ENCODE assay signal across 1 cellular context in the genomic region with DNA sequence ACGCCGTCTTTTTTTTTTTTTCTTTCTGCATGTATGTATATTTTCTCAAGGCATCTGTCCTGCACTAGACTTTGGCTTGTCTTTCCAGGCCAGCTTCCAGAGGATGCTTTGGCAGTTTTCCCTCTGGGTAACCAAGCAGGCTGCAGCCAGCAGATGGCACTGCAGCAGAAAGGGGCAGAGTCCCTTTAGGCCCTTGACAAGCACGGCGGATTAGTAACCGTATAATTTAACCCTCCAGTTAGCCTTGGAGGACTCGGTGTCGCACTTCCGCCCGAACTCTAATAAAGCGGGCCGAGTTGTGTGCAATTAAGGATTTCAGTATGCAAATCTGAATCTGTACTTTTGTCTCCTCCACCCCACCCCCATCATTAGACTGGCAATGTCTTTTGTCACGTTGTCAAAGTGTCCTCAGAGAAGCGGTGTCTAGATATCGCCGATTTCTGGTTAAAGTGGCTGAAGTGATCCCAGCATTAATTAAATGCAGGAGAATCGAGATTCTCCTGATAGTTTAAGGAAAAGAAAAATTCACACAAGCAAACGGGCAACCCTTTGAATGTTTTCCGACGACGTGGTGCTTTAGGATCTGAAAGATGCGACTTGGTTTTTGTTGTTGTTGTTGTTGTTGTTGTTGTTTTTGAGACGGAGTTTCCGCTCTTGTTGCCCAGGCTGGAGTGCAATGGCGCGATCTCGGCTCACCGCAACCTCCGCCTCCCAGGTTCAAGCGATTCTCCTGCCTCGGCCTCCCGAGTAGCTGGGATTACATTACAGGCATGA.
TF ChIP-seq lines count a peak whose summit lies in the region.

No MANE protein-coding gene starts in this region.

TF ChIP-seq in K562, 482 proteins besides CTCF, POLR2A, EP300 and RAD21 (continues in another document):
- TF ChIP-seq PPARD (CRISPR knock-in tag; IDR thresholded peaks at IDR 0.05) (no peak), E2F3 (CRISPR knock-in tag; IDR thresholded peaks at IDR 0.05) (no peak), NBN (IDR thresholded peaks at IDR 0.05; ENCODE audit: low read depth) (no peak; the same call in 1 of the 2 replicates), KLF10 (CRISPR knock-in tag; IDR thresholded peaks at IDR 0.05) (no peak), ZNF551 (CRISPR knock-in tag; IDR thresholded peaks at IDR 0.05) (no peak), FOXJ2 (tag; IDR thresholded peaks at IDR 0.05) (no peak), ZC3H8 (IDR thresholded peaks at IDR 0.05) (0 out of 2 replicates have a peak, but pooled peaks have one; percentile 61), SMAD1 (IDR thresholded peaks at IDR 0.05; ENCODE audit: low read depth, low read length, partially characterized antibody) (peak; percentile 71), ARID2 (IDR thresholded peaks at IDR 0.05) (0 out of 2 replicates have a peak, but pooled peaks have one; percentile 8), STAG1 (CRISPR knock-in tag; IDR thresholded peaks at IDR 0.05; ENCODE audit: borderline replicate concordance) (no peak), ZNF57 (CRISPR knock-in tag; IDR thresholded peaks at IDR 0.05) (no peak), MCM5 (IDR thresholded peaks at IDR 0.05; ENCODE audit: low read depth) (no peak), HNRNPH1 (optimal IDR thresholded peaks at IDR 0.05; ENCODE audit: low read depth, low read length) (no peak), SMC3 (conservative IDR thresholded peaks at IDR 0.05; ENCODE audit: insufficient read depth, low read depth, low read length) (peak; percentile 76), ZNF134 (CRISPR knock-in tag; conservative IDR thresholded peaks at IDR 0.05) (no peak), ZBTB17 (CRISPR knock-in tag; IDR thresholded peaks at IDR 0.05) (peak; percentile 75; the same call in 1 of the 2 replicates), FOSL1 (tag; conservative IDR thresholded peaks at IDR 0.05) (no peak), HMGN3 (IDR thresholded peaks at IDR 0.05; ENCODE audit: borderline replicate concordance, extremely low read depth, insufficient read length, low read depth, low read length) (no peak), NFYB (IDR thresholded peaks at IDR 0.05; ENCODE audit: extremely low read depth, insufficient read length) (no peak), HIVEP1 (CRISPR knock-in tag; IDR thresholded peaks at IDR 0.05) (no peak), SAP30 (IDR thresholded peaks at IDR 0.05; ENCODE audit: borderline replicate concordance, insufficient read depth, low read depth, low read length, poor library complexity, severe bottlenecking) (no peak), CAMTA2 (CRISPR knock-in tag; conservative IDR thresholded peaks at IDR 0.05) (no peak), ESRRB (CRISPR knock-in tag; IDR thresholded peaks at IDR 0.05; ENCODE audit: borderline replicate concordance) (no peak), SNRNP70 (optimal IDR thresholded peaks at IDR 0.05; ENCODE audit: low read depth, low read length) (no peak), CEBPG (CRISPR knock-in tag; IDR thresholded peaks at IDR 0.05) (no peak), CEBPG (tag; conservative IDR thresholded peaks at IDR 0.05 in 1 of 2, IDR thresholded peaks at IDR 0.05 in 1 of 2) (no peak), FOXA1 (IDR thresholded peaks at IDR 0.05; ENCODE audit: borderline replicate concordance) (no peak), ZBTB8A (IDR thresholded peaks at IDR 0.05; ENCODE audit: partially characterized antibody) (no peak), ZNF764 (CRISPR knock-in tag; IDR thresholded peaks at IDR 0.05; ENCODE audit: low read depth) (no peak; the same call in 1 of the 2 replicates)
- TF ChIP-seq, protein P1, sequence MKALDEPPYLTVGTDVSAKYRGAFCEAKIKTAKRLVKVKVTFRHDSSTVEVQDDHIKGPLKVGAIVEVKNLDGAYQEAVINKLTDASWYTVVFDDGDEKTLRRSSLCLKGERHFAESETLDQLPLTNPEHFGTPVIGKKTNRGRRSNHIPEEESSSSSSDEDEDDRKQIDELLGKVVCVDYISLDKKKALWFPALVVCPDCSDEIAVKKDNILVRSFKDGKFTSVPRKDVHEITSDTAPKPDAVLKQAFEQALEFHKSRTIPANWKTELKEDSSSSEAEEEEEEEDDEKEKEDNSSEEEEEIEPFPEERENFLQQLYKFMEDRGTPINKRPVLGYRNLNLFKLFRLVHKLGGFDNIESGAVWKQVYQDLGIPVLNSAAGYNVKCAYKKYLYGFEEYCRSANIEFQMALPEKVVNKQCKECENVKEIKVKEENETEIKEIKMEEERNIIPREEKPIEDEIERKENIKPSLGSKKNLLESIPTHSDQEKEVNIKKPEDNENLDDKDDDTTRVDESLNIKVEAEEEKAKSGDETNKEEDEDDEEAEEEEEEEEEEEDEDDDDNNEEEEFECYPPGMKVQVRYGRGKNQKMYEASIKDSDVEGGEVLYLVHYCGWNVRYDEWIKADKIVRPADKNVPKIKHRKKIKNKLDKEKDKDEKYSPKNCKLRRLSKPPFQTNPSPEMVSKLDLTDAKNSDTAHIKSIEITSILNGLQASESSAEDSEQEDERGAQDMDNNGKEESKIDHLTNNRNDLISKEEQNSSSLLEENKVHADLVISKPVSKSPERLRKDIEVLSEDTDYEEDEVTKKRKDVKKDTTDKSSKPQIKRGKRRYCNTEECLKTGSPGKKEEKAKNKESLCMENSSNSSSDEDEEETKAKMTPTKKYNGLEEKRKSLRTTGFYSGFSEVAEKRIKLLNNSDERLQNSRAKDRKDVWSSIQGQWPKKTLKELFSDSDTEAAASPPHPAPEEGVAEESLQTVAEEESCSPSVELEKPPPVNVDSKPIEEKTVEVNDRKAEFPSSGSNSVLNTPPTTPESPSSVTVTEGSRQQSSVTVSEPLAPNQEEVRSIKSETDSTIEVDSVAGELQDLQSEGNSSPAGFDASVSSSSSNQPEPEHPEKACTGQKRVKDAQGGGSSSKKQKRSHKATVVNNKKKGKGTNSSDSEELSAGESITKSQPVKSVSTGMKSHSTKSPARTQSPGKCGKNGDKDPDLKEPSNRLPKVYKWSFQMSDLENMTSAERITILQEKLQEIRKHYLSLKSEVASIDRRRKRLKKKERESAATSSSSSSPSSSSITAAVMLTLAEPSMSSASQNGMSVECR (CRISPR knock-in tag; IDR thresholded peaks at IDR 0.05), result no peak
- TF ChIP-seq, protein P2, sequence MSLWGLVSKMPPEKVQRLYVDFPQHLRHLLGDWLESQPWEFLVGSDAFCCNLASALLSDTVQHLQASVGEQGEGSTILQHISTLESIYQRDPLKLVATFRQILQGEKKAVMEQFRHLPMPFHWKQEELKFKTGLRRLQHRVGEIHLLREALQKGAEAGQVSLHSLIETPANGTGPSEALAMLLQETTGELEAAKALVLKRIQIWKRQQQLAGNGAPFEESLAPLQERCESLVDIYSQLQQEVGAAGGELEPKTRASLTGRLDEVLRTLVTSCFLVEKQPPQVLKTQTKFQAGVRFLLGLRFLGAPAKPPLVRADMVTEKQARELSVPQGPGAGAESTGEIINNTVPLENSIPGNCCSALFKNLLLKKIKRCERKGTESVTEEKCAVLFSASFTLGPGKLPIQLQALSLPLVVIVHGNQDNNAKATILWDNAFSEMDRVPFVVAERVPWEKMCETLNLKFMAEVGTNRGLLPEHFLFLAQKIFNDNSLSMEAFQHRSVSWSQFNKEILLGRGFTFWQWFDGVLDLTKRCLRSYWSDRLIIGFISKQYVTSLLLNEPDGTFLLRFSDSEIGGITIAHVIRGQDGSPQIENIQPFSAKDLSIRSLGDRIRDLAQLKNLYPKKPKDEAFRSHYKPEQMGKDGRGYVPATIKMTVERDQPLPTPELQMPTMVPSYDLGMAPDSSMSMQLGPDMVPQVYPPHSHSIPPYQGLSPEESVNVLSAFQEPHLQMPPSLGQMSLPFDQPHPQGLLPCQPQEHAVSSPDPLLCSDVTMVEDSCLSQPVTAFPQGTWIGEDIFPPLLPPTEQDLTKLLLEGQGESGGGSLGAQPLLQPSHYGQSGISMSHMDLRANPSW (CRISPR knock-in tag; IDR thresholded peaks at IDR 0.05), result 0 out of 2 replicates have a peak, but pooled peaks have one; percentile 77
- TF ChIP-seq, protein P3, sequence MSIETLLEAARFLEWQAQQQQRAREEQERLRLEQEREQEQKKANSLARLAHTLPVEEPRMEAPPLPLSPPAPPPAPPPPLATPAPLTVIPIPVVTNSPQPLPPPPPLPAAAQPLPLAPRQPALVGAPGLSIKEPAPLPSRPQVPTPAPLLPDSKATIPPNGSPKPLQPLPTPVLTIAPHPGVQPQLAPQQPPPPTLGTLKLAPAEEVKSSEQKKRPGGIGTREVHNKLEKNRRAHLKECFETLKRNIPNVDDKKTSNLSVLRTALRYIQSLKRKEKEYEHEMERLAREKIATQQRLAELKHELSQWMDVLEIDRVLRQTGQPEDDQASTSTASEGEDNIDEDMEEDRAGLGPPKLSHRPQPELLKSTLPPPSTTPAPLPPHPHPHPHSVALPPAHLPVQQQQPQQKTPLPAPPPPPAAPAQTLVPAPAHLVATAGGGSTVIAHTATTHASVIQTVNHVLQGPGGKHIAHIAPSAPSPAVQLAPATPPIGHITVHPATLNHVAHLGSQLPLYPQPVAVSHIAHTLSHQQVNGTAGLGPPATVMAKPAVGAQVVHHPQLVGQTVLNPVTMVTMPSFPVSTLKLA (conservative IDR thresholded peaks at IDR 0.05), result peak; percentile 26 to 60; a peak in 2 of 4 replicates
- TF ChIP-seq, protein P4, sequence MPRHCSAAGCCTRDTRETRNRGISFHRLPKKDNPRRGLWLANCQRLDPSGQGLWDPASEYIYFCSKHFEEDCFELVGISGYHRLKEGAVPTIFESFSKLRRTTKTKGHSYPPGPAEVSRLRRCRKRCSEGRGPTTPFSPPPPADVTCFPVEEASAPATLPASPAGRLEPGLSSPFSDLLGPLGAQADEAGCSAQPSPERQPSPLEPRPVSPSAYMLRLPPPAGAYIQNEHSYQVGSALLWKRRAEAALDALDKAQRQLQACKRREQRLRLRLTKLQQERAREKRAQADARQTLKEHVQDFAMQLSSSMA (CRISPR knock-in tag; IDR thresholded peaks at IDR 0.05), result no peak
- TF ChIP-seq, protein P5, sequence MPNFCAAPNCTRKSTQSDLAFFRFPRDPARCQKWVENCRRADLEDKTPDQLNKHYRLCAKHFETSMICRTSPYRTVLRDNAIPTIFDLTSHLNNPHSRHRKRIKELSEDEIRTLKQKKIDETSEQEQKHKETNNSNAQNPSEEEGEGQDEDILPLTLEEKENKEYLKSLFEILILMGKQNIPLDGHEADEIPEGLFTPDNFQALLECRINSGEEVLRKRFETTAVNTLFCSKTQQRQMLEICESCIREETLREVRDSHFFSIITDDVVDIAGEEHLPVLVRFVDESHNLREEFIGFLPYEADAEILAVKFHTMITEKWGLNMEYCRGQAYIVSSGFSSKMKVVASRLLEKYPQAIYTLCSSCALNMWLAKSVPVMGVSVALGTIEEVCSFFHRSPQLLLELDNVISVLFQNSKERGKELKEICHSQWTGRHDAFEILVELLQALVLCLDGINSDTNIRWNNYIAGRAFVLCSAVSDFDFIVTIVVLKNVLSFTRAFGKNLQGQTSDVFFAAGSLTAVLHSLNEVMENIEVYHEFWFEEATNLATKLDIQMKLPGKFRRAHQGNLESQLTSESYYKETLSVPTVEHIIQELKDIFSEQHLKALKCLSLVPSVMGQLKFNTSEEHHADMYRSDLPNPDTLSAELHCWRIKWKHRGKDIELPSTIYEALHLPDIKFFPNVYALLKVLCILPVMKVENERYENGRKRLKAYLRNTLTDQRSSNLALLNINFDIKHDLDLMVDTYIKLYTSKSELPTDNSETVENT (CRISPR knock-in tag; IDR thresholded peaks at IDR 0.05), result no peak
- TF ChIP-seq, protein P6, sequence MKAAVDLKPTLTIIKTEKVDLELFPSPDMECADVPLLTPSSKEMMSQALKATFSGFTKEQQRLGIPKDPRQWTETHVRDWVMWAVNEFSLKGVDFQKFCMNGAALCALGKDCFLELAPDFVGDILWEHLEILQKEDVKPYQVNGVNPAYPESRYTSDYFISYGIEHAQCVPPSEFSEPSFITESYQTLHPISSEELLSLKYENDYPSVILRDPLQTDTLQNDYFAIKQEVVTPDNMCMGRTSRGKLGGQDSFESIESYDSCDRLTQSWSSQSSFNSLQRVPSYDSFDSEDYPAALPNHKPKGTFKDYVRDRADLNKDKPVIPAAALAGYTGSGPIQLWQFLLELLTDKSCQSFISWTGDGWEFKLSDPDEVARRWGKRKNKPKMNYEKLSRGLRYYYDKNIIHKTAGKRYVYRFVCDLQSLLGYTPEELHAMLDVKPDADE (conservative IDR thresholded peaks at IDR 0.05; ENCODE audit: control insufficient read depth, low read depth, low read length), result no peak
- TF ChIP-seq, protein P7, sequence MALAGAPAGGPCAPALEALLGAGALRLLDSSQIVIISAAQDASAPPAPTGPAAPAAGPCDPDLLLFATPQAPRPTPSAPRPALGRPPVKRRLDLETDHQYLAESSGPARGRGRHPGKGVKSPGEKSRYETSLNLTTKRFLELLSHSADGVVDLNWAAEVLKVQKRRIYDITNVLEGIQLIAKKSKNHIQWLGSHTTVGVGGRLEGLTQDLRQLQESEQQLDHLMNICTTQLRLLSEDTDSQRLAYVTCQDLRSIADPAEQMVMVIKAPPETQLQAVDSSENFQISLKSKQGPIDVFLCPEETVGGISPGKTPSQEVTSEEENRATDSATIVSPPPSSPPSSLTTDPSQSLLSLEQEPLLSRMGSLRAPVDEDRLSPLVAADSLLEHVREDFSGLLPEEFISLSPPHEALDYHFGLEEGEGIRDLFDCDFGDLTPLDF (CRISPR knock-in tag; IDR thresholded peaks at IDR 0.05), result no peak
- TF ChIP-seq, protein P8, sequence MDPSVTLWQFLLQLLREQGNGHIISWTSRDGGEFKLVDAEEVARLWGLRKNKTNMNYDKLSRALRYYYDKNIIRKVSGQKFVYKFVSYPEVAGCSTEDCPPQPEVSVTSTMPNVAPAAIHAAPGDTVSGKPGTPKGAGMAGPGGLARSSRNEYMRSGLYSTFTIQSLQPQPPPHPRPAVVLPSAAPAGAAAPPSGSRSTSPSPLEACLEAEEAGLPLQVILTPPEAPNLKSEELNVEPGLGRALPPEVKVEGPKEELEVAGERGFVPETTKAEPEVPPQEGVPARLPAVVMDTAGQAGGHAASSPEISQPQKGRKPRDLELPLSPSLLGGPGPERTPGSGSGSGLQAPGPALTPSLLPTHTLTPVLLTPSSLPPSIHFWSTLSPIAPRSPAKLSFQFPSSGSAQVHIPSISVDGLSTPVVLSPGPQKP (CRISPR knock-in tag; IDR thresholded peaks at IDR 0.05), result no peak
- TF ChIP-seq, protein P9, sequence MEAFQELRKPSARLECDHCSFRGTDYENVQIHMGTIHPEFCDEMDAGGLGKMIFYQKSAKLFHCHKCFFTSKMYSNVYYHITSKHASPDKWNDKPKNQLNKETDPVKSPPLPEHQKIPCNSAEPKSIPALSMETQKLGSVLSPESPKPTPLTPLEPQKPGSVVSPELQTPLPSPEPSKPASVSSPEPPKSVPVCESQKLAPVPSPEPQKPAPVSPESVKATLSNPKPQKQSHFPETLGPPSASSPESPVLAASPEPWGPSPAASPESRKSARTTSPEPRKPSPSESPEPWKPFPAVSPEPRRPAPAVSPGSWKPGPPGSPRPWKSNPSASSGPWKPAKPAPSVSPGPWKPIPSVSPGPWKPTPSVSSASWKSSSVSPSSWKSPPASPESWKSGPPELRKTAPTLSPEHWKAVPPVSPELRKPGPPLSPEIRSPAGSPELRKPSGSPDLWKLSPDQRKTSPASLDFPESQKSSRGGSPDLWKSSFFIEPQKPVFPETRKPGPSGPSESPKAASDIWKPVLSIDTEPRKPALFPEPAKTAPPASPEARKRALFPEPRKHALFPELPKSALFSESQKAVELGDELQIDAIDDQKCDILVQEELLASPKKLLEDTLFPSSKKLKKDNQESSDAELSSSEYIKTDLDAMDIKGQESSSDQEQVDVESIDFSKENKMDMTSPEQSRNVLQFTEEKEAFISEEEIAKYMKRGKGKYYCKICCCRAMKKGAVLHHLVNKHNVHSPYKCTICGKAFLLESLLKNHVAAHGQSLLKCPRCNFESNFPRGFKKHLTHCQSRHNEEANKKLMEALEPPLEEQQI (IDR thresholded peaks at IDR 0.05), result no peak
- TF ChIP-seq, protein P10, sequence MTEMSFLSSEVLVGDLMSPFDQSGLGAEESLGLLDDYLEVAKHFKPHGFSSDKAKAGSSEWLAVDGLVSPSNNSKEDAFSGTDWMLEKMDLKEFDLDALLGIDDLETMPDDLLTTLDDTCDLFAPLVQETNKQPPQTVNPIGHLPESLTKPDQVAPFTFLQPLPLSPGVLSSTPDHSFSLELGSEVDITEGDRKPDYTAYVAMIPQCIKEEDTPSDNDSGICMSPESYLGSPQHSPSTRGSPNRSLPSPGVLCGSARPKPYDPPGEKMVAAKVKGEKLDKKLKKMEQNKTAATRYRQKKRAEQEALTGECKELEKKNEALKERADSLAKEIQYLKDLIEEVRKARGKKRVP (CRISPR knock-in tag; IDR thresholded peaks at IDR 0.05), result no peak
